In the genomic region with DNA sequence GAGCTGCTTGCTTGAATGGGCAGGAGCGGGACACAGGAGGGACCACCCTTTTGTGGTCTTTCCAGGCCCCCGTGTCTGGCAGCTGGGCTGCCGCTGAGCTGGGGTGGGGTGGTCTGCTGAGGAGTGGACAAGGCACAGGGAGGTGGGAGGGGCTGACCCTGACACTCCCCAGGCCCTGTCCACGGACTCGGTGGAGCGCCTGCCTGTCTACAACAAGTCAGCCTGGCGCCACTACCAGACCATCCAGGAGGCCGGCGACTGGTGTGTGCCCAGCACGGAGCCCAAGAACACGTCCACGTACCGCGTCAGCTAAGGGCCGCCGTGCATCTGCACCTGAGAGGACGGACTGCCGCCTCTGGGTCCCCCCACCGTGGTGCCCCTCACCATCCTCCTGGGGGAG, we compare ENCODE assay signal across 1 cellular context.
TF ChIP-seq lines count a peak whose summit lies in the region.

No MANE protein-coding gene starts in this region.

TF ChIP-seq in H1, 55 proteins besides CTCF, POLR2A, EP300 and RAD21:
- TF ChIP-seq CTBP2 (IDR thresholded peaks at IDR 0.05; ENCODE audit: borderline replicate concordance, insufficient read depth, insufficient read length, low read length): no peak
- no peak for TF ChIP-seq CREB1 (IDR thresholded peaks at IDR 0.05)
- TF ChIP-seq CEBPB (IDR thresholded peaks at IDR 0.05; ENCODE audit: low read depth, low read length): no peak
- no peak for TF ChIP-seq BACH1 (IDR thresholded peaks at IDR 0.05; ENCODE audit: low read length)
- no peak for TF ChIP-seq TCF12 (IDR thresholded peaks at IDR 0.05; ENCODE audit: low read depth, low read length)
- no peak for TF ChIP-seq TBP (IDR thresholded peaks at IDR 0.05; ENCODE audit: low read depth, low read length)
- no peak for TF ChIP-seq ASH2L (IDR thresholded peaks at IDR 0.05; ENCODE audit: low read length)
- no peak for TF ChIP-seq SIX5 (IDR thresholded peaks at IDR 0.05; ENCODE audit: low read depth, low read length)
- TF ChIP-seq, protein P1, sequence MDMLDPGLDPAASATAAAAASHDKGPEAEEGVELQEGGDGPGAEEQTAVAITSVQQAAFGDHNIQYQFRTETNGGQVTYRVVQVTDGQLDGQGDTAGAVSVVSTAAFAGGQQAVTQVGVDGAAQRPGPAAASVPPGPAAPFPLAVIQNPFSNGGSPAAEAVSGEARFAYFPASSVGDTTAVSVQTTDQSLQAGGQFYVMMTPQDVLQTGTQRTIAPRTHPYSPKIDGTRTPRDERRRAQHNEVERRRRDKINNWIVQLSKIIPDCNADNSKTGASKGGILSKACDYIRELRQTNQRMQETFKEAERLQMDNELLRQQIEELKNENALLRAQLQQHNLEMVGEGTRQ (IDR thresholded peaks at IDR 0.05; ENCODE audit: low read length): no peak
- no peak for TF ChIP-seq POLR2AphosphoS5 (IDR thresholded peaks at IDR 0.05; ENCODE audit: low read depth, low read length)
- TF ChIP-seq ATF3 (IDR thresholded peaks at IDR 0.05; ENCODE audit: insufficient read depth, low read depth, low read length): no peak
- no peak for TF ChIP-seq RBBP5 (IDR thresholded peaks at IDR 0.05; ENCODE audit: borderline replicate concordance, low read depth, low read length)
